Comparison of ENCODE assay signal across 28 cellular contexts in the genomic region with DNA sequence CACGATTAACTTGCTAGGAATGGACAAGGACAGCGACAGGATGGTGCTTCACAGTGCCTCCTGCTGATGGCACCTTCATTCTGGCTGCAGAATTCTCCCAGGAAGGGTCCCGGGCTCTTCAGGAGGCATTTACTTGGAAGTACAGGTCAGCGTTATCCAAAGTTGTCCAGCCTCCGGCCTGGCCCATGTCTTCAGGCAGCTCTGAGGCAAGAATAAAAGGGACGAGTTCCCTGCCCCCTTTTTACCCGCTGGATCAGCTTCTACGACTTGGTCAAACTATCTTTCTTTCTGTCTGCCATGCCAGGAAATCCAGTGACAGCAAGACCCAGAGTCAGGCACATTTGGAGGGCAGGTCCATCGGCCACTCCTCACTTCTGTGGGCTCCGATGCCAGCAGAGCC. TPM values are rescaled to one million over a fixed set of nuclear protein-coding genes. Genes with fewer than 3 reads are reported as not detected.
"Had no signal": no experiment of that assay in that cellular context is flagged by ENCODE, and none has a peak within 500 bp of the region (broad histone marks: within the 10 kb centered on the region; RNA-seq: fewer than 3 reads in every experiment).

No MANE protein-coding gene starts in this region.

- H3K27me3 ChIP-seq: esophagus squamous epithelium, gastrocnemius medialis had no signal

- H3K9me3 Mint-ChIP-seq: dendritic cell treated with granulocyte-macrophage colony-stimulating factor and Interleukin-4, amounts not matched to agents 40 ng/mL and 50 ng/mL, for 4 days; effector memory CD8-positive, alpha-beta T cell; endodermal cell; mesothelial cell of epicardium; naive B cell; naive thymus-derived CD8-positive, alpha-beta T cell had no signal

- DNase-seq: cortex of kidney; effector CD8-positive, alpha-beta T cell; effector memory CD8-positive, alpha-beta T cell; endodermal cell; erythroblast; esophagus squamous epithelium; foreskin fibroblast; foreskin melanocyte; gastrocnemius medialis; glutamatergic neuron; head of caudate nucleus; heart right ventricle; hippocampal formation; left cardiac atrium; left lung; left ventricle myocardium superior; lower lobe of right lung; mesenchymal stem cell; mucosa of descending colon; naive B cell; naive thymus-derived CD8-positive, alpha-beta T cell had no signal

- H3K9me3 ChIP-seq: esophagus squamous epithelium, gastrocnemius medialis, heart right ventricle, left lung, lower lobe of right lung, mucosa of descending colon had no signal

- H3K4me3 Mint-ChIP-seq: dendritic cell treated with granulocyte-macrophage colony-stimulating factor and Interleukin-4, amounts not matched to agents 40 ng/mL and 50 ng/mL, for 4 days; effector memory CD8-positive, alpha-beta T cell; endodermal cell; mesothelial cell of epicardium; naive B cell; naive thymus-derived CD8-positive, alpha-beta T cell had no signal

- H3K27ac ChIP-seq: epithelial cell of prostate, esophagus squamous epithelium, gastrocnemius medialis, heart right ventricle, left lung, lower lobe of right lung had no signal

- H3K4me1 Mint-ChIP-seq: endodermal cell, mesothelial cell of epicardium had no signal

- ATAC-seq: effector memory CD8-positive, alpha-beta T cell; esophagus mucosa; gastrocnemius medialis; heart right ventricle; left cardiac atrium; left lung; left ventricle myocardium superior; lower lobe of right lung; mucosa of descending colon; naive thymus-derived CD8-positive, alpha-beta T cell had no signal

- H3K27me3 Mint-ChIP-seq: dendritic cell treated with granulocyte-macrophage colony-stimulating factor and Interleukin-4, amounts not matched to agents 40 ng/mL and 50 ng/mL, for 4 days; naive B cell had no signal

- H3K27ac Mint-ChIP-seq: dendritic cell treated with granulocyte-macrophage colony-stimulating factor and Interleukin-4, amounts not matched to agents 40 ng/mL and 50 ng/mL, for 4 days; effector memory CD8-positive, alpha-beta T cell; endodermal cell; mesothelial cell of epicardium; naive B cell had no signal

- H3K4me3 ChIP-seq: esophagus squamous epithelium, gastrocnemius medialis, heart right ventricle, left lung, lower lobe of right lung, mucosa of descending colon had no signal

- H3K4me1 ChIP-seq: esophagus squamous epithelium, gastrocnemius medialis, left lung, lower lobe of right lung had no signal

- FAIRE-seq: endometrium, islet of Langerhans had no signal

RNA-seq across cellular contexts. Expression of a gene that starts 23.4 kb away (rescaled TPM):
- total RNA-seq: esophagus mucosa; esophagus squamous epithelium; mesenteric fat pad; naive thymus-derived CD8-positive, alpha-beta T cell had no signal
- polyA plus RNA-seq: naive thymus-derived CD8-positive, alpha-beta T cell had no signal
